9 cellular contexts compared by ENCODE assay signal in the genomic region with DNA sequence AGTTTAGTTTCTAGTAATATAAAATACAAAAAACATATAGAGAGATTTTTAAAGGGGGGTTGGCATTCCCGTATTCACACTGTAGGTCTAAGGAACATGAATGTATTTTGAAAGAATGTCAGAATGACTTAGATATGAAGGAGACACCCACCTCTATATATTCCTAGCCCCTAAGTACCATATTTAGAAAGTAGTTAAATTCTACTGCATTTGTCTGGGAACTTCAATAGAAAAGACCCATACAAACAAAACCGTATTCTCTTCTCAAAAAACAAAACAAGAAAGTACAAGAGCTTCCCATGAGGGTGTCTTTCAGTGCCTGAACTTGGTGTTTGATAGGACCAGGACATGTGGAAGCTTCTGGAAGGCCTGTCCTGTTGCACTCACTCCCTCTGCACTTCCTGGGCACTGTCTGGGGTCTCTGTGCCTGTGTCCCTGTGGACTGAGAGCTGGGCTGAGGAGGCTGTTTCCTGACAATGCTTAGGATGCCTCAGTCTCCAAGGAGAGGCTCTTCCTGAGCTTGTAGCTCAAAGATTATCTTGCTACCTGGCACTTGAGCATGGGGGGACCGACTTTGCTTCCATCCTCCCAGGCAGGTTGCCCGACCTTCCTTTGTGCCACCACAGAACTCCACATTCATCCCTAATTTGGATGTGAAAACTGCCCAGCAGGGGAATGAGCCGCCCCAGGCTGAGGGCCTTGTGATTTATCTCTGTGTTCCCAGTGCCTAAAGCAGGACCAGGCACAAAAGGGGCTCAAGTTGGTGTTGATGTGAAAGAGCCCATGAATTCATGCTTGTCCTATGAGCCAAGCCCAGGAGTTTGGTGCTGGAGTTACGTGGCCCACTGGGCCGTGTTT. TPM values are rescaled to one million over a fixed set of nuclear protein-coding genes. Genes with fewer than 3 reads are reported as not detected.
A peak's percentile ranks its signal among the peaks of the same experiment; 100 is the strongest.
DNase-seq lines count a peak whose midpoint lies in the region; FAIRE-seq and TF ChIP-seq lines count a peak whose summit lies in the region.
"Had no signal": no experiment of that assay in that cellular context is flagged by ENCODE, and none has a peak within 500 bp of the region (broad histone marks: within the 10 kb centered on the region; RNA-seq: fewer than 3 reads in every experiment).

No MANE protein-coding gene starts in this region.

- H3K27ac ChIP-seq in Karpas-422 (ENCODE audit: low read length) = no peak overlapping the region
- H3K27ac ChIP-seq in coronary artery = peak overlapping the region; percentile 34 to 84
- H3K27ac ChIP-seq in muscle layer of duodenum (ENCODE audit: low read length) = peak overlapping the region; percentile 86

- no peak for TF ChIP-seq CTCF in AG04449 (IDR thresholded peaks at IDR 0.05; ENCODE audit: insufficient read depth, low read length, missing control alignments)
- TF ChIP-seq CTCF in coronary artery (IDR thresholded peaks at IDR 0.05) = no peak

- no peaks in the 10 kb centered on the region for H3K79me2 ChIP-seq in Karpas-422 (ENCODE audit: low read length)

- H3K4me1 ChIP-seq in Karpas-422 (ENCODE audit: low read length) (peaks cover 10% of the 10 kb centered on the region), muscle layer of duodenum (ENCODE audit: control insufficient read depth in 1 of 2, insufficient read depth in 2 of 2, low read length in 2 of 2) (peaks cover 5 to 12% of the 10 kb centered on the region in 2 donors)

- H2AFZ ChIP-seq in Karpas-422 (ENCODE audit: low read length) = peak overlapping the region; percentile 85; the same call in 1 of the 2 replicates

- no peaks in the 10 kb centered on the region for H4K20me1 ChIP-seq in Karpas-422 (ENCODE audit: insufficient read depth, low read depth, low read length)

- no peak for FAIRE-seq in frontal cortex (lab: Jason Lieb, UNC)

- DNase-seq in AG04449 (ENCODE audit: low read depth, low spot score) (no peak), Karpas-422 (no peak), coronary artery (ENCODE audit: low spot score) (no peak), frontal cortex (ENCODE audit: low spot score in 2 of 2) (no peak), DMS114 treated with DMSO at 0.1 percent for 48 hours (lab: John Stamatoyannopoulos, UW; ENCODE audit: unreplicated experiment) (no peak), anterior cingulate cortex (lab: John Stamatoyannopoulos, UW) (no peak), glomerular visceral epithelial cell (ENCODE audit: extremely low spot score) (no peak)
- DNase-seq: T1000 had no signal

- H3K9me3 ChIP-seq in Karpas-422 (ENCODE audit: low read length) = no peaks in the 10 kb centered on the region
- no peaks in the 10 kb centered on the region for H3K9me3 ChIP-seq in muscle layer of duodenum (ENCODE audit: control insufficient read depth in 1 of 2, low read length in 2 of 2)

- H3K4me3 ChIP-seq in AG04449 (ENCODE audit: low read depth, low read length) (peak overlapping the region; percentile 31), Karpas-422 (ENCODE audit: low read length) (peak overlapping the region; percentile 54), coronary artery (peak overlapping the region; percentile 67), muscle layer of duodenum (ENCODE audit: low read depth in 1 of 2, low read length in 2 of 2) (peak overlapping the region; percentile 23 to 58)

- CTCF ChIA-PET in AG04449 (lab: Yijun Ruan, JAX) = interaction anchor here (1.9 kb wide), 1 partner anchor 13 kb away, joined by 5 read pairs; no protein-coding TSS in a partner anchor

- H3K9me2 ChIP-seq in Karpas-422 (replicated peaks; ENCODE audit: insufficient read depth, low read length) = no peaks in the 10 kb centered on the region

- peak overlapping the region; percentile 61 for H3K4me2 ChIP-seq in Karpas-422 (ENCODE audit: low read depth, low read length, poor library complexity, severe bottlenecking)

- POLR2A ChIA-PET in AG04449 (lab: Yijun Ruan, JAX) = interaction anchor here (1.5 to 2.8 kb wide), 2 partner anchors 23 to 45 kb away, joined by 4 to 17 read pairs; a partner anchor contains a TSS

- H3K36me3 ChIP-seq in Karpas-422 (ENCODE audit: insufficient read depth, low read length) (no peaks in the 10 kb centered on the region), muscle layer of duodenum (ENCODE audit: control insufficient read depth in 1 of 2, insufficient read depth in 2 of 2, low read length in 2 of 2) (no peaks in the 10 kb centered on the region)

- H3K27me3 ChIP-seq in Karpas-422 (ENCODE audit: low read length) (no peaks in the 10 kb centered on the region), muscle layer of duodenum (ENCODE audit: low read depth, low read length) (no peaks in the 10 kb centered on the region)

- H3K9ac ChIP-seq in Karpas-422 (ENCODE audit: low read length) = no peak overlapping the region

RNA-seq across cellular contexts. Expression of a gene that starts 44.4 kb away (rescaled TPM):
- 3.9 and 5.9 TPM in 2 replicates for total RNA-seq in Karpas-422 (2014; rRNA removed; shearing (Covaris generic); ENCODE audit: low replicate concordance)
- total RNA-seq in frontal cortex = 67.3 TPM
